1 cellular context compared by ENCODE assay signal in the genomic region with DNA sequence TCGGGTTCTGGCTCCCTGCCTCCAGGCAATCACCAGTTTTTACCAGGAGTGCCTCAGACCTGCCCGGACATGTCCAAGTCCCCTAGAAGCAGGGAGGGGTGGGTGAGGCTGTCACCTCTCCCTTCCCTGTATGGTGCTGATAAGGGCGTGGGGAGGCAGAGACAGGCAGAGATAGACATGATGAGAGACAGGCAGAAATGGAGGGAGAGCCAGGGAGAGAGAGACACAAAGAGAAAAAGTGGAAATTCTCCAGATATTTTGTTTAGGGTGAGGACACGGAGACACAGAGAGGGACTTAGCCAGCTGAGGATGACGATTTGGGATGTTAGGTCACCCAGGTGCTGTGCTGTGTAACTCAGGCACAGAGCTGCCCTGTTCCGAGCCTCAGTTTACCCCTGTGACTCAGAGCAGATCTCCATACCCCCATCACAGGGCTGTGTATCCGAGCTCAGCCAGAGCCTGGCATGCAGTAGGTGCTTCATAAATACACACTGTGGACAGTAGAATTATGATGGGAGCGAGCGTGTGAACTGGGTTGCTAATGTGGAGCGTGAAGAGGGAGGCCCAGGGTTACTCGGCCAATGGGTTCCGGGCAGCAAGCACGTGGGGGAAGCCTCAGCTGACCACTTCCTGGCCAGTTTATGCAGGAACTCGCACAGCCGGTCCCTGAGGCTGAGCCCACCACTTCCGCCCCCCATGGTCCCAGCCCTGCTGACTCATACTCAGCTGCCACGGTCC.
A peak's percentile ranks its signal among the peaks of the same experiment; 100 is the strongest.
TF ChIP-seq lines count a peak whose summit lies in the region.

No MANE protein-coding gene starts in this region.

TF ChIP-seq in K562, 482 proteins besides CTCF, POLR2A, EP300 and RAD21 (continued from another document and continues in another):
- TF ChIP-seq ZNF655 (CRISPR knock-in tag; IDR thresholded peaks at IDR 0.05): no peak
- TF ChIP-seq ZNF778 (CRISPR knock-in tag; IDR thresholded peaks at IDR 0.05): no peak
- TF ChIP-seq RNF2 (IDR thresholded peaks at IDR 0.05): peak; percentile 96
- no peak for TF ChIP-seq ZNF561 (CRISPR knock-in tag; conservative IDR thresholded peaks at IDR 0.05)
- TF ChIP-seq ZFP36 (IDR thresholded peaks at IDR 0.05; ENCODE audit: low read depth, low read length, partially characterized antibody): peak; percentile 55
- TF ChIP-seq, protein P1, sequence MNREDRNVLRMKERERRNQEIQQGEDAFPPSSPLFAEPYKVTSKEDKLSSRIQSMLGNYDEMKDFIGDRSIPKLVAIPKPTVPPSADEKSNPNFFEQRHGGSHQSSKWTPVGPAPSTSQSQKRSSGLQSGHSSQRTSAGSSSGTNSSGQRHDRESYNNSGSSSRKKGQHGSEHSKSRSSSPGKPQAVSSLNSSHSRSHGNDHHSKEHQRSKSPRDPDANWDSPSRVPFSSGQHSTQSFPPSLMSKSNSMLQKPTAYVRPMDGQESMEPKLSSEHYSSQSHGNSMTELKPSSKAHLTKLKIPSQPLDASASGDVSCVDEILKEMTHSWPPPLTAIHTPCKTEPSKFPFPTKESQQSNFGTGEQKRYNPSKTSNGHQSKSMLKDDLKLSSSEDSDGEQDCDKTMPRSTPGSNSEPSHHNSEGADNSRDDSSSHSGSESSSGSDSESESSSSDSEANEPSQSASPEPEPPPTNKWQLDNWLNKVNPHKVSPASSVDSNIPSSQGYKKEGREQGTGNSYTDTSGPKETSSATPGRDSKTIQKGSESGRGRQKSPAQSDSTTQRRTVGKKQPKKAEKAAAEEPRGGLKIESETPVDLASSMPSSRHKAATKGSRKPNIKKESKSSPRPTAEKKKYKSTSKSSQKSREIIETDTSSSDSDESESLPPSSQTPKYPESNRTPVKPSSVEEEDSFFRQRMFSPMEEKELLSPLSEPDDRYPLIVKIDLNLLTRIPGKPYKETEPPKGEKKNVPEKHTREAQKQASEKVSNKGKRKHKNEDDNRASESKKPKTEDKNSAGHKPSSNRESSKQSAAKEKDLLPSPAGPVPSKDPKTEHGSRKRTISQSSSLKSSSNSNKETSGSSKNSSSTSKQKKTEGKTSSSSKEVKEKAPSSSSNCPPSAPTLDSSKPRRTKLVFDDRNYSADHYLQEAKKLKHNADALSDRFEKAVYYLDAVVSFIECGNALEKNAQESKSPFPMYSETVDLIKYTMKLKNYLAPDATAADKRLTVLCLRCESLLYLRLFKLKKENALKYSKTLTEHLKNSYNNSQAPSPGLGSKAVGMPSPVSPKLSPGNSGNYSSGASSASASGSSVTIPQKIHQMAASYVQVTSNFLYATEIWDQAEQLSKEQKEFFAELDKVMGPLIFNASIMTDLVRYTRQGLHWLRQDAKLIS (CRISPR knock-in tag; IDR thresholded peaks at IDR 0.05): no peak
- TF ChIP-seq HMG20B (CRISPR knock-in tag; IDR thresholded peaks at IDR 0.05): no peak
- TF ChIP-seq CCAR2 (IDR thresholded peaks at IDR 0.05; ENCODE audit: low read depth, low read length): no peak
- no peak for TF ChIP-seq RBM34 (IDR thresholded peaks at IDR 0.05; ENCODE audit: borderline replicate concordance, insufficient read depth, low read length)
- TF ChIP-seq, protein P2, sequence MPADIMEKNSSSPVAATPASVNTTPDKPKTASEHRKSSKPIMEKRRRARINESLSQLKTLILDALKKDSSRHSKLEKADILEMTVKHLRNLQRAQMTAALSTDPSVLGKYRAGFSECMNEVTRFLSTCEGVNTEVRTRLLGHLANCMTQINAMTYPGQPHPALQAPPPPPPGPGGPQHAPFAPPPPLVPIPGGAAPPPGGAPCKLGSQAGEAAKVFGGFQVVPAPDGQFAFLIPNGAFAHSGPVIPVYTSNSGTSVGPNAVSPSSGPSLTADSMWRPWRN (IDR thresholded peaks at IDR 0.05; ENCODE audit: low read depth): 0 out of 2 replicates have a peak, but pooled peaks have one; percentile 6
- TF ChIP-seq ZNF79 (CRISPR knock-in tag; IDR thresholded peaks at IDR 0.05; ENCODE audit: low read depth): 0 out of 2 replicates have a peak, but pooled peaks have one; percentile 12
- no peak for TF ChIP-seq PHB (CRISPR knock-in tag; IDR thresholded peaks at IDR 0.05)
- TF ChIP-seq ARID1B (IDR thresholded peaks at IDR 0.05): peak; percentile 98
- peak; percentile 45; the same call in 1 of the 2 replicates for TF ChIP-seq RREB1 (CRISPR knock-in tag; IDR thresholded peaks at IDR 0.05)
- no peak for TF ChIP-seq HNRNPH1 (optimal IDR thresholded peaks at IDR 0.05; ENCODE audit: low read depth, low read length)
- TF ChIP-seq SNAPC5 (CRISPR knock-in tag; IDR thresholded peaks at IDR 0.05): no peak
- no peak for TF ChIP-seq NR3C1 (CRISPR knock-in tag; IDR thresholded peaks at IDR 0.05)
- TF ChIP-seq ZKSCAN8 (CRISPR knock-in tag; IDR thresholded peaks at IDR 0.05): peak; percentile 99
- peak; percentile 77; the same call in 1 of the 2 replicates for TF ChIP-seq HDAC8 (tag; IDR thresholded peaks at IDR 0.05)
- no peak for TF ChIP-seq NR2C1 (IDR thresholded peaks at IDR 0.05)
- peak; percentile 70; the same call in 1 of the 2 replicates for TF ChIP-seq NR2C1 (tag; IDR thresholded peaks at IDR 0.05)
- TF ChIP-seq SP1 (CRISPR knock-in tag; IDR thresholded peaks at IDR 0.05): peak; percentile 70; the same call in 1 of the 2 replicates
- no peak for TF ChIP-seq MED1 (CRISPR knock-in tag; IDR thresholded peaks at IDR 0.05; ENCODE audit: borderline replicate concordance)
- peak; percentile 80 for TF ChIP-seq ZBTB2 (IDR thresholded peaks at IDR 0.05)
- peak; percentile 61 for TF ChIP-seq MAFG (tag; conservative IDR thresholded peaks at IDR 0.05)
- TF ChIP-seq, protein P3, sequence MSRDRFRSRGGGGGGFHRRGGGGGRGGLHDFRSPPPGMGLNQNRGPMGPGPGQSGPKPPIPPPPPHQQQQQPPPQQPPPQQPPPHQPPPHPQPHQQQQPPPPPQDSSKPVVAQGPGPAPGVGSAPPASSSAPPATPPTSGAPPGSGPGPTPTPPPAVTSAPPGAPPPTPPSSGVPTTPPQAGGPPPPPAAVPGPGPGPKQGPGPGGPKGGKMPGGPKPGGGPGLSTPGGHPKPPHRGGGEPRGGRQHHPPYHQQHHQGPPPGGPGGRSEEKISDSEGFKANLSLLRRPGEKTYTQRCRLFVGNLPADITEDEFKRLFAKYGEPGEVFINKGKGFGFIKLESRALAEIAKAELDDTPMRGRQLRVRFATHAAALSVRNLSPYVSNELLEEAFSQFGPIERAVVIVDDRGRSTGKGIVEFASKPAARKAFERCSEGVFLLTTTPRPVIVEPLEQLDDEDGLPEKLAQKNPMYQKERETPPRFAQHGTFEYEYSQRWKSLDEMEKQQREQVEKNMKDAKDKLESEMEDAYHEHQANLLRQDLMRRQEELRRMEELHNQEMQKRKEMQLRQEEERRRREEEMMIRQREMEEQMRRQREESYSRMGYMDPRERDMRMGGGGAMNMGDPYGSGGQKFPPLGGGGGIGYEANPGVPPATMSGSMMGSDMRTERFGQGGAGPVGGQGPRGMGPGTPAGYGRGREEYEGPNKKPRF (IDR thresholded peaks at IDR 0.05; ENCODE audit: low read depth, low read length): no peak
- peak; percentile 93 for TF ChIP-seq MAX (CRISPR knock-in tag; IDR thresholded peaks at IDR 0.05)
- TF ChIP-seq CREM (IDR thresholded peaks at IDR 0.05; ENCODE audit: low read depth): peak; percentile 83
- no peak for TF ChIP-seq ARHGAP35 (IDR thresholded peaks at IDR 0.05; ENCODE audit: partially characterized antibody)
- no peak for TF ChIP-seq ZNF280B (CRISPR knock-in tag; IDR thresholded peaks at IDR 0.05)
- TF ChIP-seq, protein P4, sequence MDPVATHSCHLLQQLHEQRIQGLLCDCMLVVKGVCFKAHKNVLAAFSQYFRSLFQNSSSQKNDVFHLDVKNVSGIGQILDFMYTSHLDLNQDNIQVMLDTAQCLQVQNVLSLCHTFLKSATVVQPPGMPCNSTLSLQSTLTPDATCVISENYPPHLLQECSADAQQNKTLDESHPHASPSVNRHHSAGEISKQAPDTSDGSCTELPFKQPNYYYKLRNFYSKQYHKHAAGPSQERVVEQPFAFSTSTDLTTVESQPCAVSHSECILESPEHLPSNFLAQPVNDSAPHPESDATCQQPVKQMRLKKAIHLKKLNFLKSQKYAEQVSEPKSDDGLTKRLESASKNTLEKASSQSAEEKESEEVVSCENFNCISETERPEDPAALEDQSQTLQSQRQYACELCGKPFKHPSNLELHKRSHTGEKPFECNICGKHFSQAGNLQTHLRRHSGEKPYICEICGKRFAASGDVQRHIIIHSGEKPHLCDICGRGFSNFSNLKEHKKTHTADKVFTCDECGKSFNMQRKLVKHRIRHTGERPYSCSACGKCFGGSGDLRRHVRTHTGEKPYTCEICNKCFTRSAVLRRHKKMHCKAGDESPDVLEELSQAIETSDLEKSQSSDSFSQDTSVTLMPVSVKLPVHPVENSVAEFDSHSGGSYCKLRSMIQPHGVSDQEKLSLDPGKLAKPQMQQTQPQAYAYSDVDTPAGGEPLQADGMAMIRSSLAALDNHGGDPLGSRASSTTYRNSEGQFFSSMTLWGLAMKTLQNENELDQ (CRISPR knock-in tag; IDR thresholded peaks at IDR 0.05; ENCODE audit: borderline replicate concordance): no peak
- TF ChIP-seq PHF21A (IDR thresholded peaks at IDR 0.05; ENCODE audit: borderline replicate concordance, low read depth): peak; percentile 84
- TF ChIP-seq PPARD (CRISPR knock-in tag; IDR thresholded peaks at IDR 0.05): no peak
